ENCODE assay signal across 5 cellular contexts in genomic region chr2:211967234-211967633, GRCh38.
"Had no signal": no experiment of that assay in that cellular context is flagged by ENCODE, and none has a peak within 500 bp of the region (broad histone marks: within the 10 kb centered on the region; RNA-seq: fewer than 3 reads in every experiment).

No MANE protein-coding gene starts in this region.

- H3K4me2 ChIP-seq: KMS-11 had no signal

- DNase-seq: KBM-7, KG1 had no signal

- H3K9ac ChIP-seq: KMS-11 had no signal

- FAIRE-seq: HTR-8/SVneo had no signal

- H3K27ac ChIP-seq: HL-60, KMS-11 had no signal
